ENCODE assay signal across 21 cellular contexts in the genomic region with DNA sequence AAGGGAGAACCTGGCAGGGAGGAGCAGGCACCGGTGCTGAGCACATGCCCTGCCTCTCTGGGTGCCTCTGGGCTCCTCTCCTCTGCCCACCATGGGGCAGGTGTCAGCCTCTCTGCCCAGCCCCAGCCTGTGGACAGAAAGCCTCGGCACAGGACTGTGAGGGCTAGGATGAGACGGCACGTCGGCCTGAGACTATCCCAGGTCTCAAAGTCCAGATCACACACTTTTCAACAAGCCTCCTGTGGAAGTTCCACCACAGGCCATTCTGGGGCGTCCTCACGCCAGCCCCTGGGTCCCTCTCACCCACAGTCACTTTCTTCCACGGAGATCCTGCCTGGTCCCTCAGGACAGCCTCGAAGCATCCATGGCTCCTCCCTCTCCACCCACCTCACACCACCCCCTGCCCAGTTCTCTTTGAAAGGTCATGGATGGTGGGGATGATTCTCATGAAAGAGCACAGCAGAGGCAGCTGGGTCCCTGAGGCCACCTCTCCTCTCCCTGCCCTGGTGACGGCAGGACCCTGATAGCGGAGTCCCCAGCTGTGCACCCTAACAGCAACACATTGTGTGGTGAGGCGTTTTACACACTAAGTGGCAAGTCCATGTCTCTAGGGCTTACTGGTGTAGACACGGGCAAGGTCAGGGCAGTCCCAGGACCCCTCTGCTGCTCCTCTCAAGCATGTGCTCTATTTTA.
"Had no signal": no experiment of that assay in that cellular context is flagged by ENCODE, and none has a peak within 500 bp of the region (broad histone marks: within the 10 kb centered on the region; RNA-seq: fewer than 3 reads in every experiment).

No MANE protein-coding gene starts in this region.

- H3K9me3 ChIP-seq: SJSA1 had no signal

- H3K4me1 Mint-ChIP-seq: activated CD4-positive, alpha-beta memory T cell treated with anti-CD3 and anti-CD28 coated beads, Interleukin-2, amount 10 ng/mL, durations not matched to agents 7 days and 5 days had no signal

- ATAC-seq: activated T-cell treated with anti-CD3 and anti-CD28 coated beads, Interleukin-2, amount 50 U/mL, for 72 hours; SK-N-SH treated with all-trans-retinoic acid at 6 μM for 48 hours had no signal

- H3K36me3 Mint-ChIP-seq: activated naive CD4-positive, alpha-beta T cell treated with anti-CD3 and anti-CD28 coated beads, Interleukin-2, amount 10 ng/mL, durations not matched to agents 7 days and 5 days; activated naive CD8-positive, alpha-beta T cell treated with anti-CD3 and anti-CD28 coated beads for 36 hours had no signal

- H3K4me3 Mint-ChIP-seq: activated B cell treated with CpG ODN at 0.5 μM for 24 hours; activated CD4-positive, alpha-beta memory T cell treated with anti-CD3 and anti-CD28 coated beads, Interleukin-2, amount 10 ng/mL, durations not matched to agents 7 days and 5 days; activated naive CD4-positive, alpha-beta T cell treated with anti-CD3 and anti-CD28 coated beads, Interleukin-2, amount 10 ng/mL, durations not matched to agents 7 days and 5 days; activated naive CD8-positive, alpha-beta T cell treated with anti-CD3 and anti-CD28 coated beads for 36 hours; activated T-cell treated with anti-CD3 and anti-CD28 coated beads, Interleukin-2, amount 50 U/mL, for 72 hours had no signal

- H3K4me3 ChIP-seq: SJSA1 had no signal

- H3K27ac Mint-ChIP-seq: activated B cell treated with CpG ODN at 0.5 μM for 24 hours; activated CD4-positive, alpha-beta memory T cell treated with anti-CD3 and anti-CD28 coated beads, Interleukin-2, amount 10 ng/mL, durations not matched to agents 7 days and 5 days; activated naive CD4-positive, alpha-beta T cell treated with anti-CD3 and anti-CD28 coated beads, Interleukin-2, amount 10 ng/mL, durations not matched to agents 7 days and 5 days; activated naive CD8-positive, alpha-beta T cell treated with anti-CD3 and anti-CD28 coated beads for 36 hours; activated T-cell treated with anti-CD3 and anti-CD28 coated beads, Interleukin-2, amount 50 U/mL, for 72 hours; activated T-helper 2 cell treated with anti-CD3 and anti-CD28 coated beads, Interferon-gamma antibody, Interleukin-2, Interleukin-4, amounts not matched to agents 10 μg/mL and 5 μg/mL and 100 μg/mL, durations not matched to agents 14 hours and 24 hours and 36 hours had no signal

- H3K36me3 ChIP-seq: SJSA1 had no signal

- H3K27me3 Mint-ChIP-seq: activated CD4-positive, alpha-beta memory T cell treated with anti-CD3 and anti-CD28 coated beads, Interleukin-2, amount 10 ng/mL, durations not matched to agents 7 days and 5 days; activated naive CD4-positive, alpha-beta T cell treated with anti-CD3 and anti-CD28 coated beads, Interleukin-2, amount 10 ng/mL, durations not matched to agents 7 days and 5 days had no signal

- H3K27ac ChIP-seq: SJSA1 had no signal

- H3K9me3 Mint-ChIP-seq: activated B cell treated with CpG ODN at 0.5 μM for 24 hours; activated CD4-positive, alpha-beta memory T cell treated with anti-CD3 and anti-CD28 coated beads, Interleukin-2, amount 10 ng/mL, durations not matched to agents 7 days and 5 days; activated naive CD4-positive, alpha-beta T cell treated with anti-CD3 and anti-CD28 coated beads, Interleukin-2, amount 10 ng/mL, durations not matched to agents 7 days and 5 days; activated naive CD8-positive, alpha-beta T cell treated with anti-CD3 and anti-CD28 coated beads for 36 hours; activated T-cell treated with anti-CD3 and anti-CD28 coated beads, Interleukin-2, amount 50 U/mL, for 72 hours; activated T-helper 2 cell treated with anti-CD3 and anti-CD28 coated beads, Interferon-gamma antibody, Interleukin-2, Interleukin-4, amounts not matched to agents 10 μg/mL and 5 μg/mL and 100 μg/mL, durations not matched to agents 14 hours and 24 hours and 36 hours had no signal

- H3K4me1 ChIP-seq: SJSA1 had no signal

- DNase-seq: activated B cell treated with CpG ODN at 0.5 μM for 24 hours; activated CD4-positive, alpha-beta memory T cell treated with anti-CD3 and anti-CD28 coated beads, Interleukin-2, amount 10 ng/mL, durations not matched to agents 7 days and 5 days; activated CD4-positive, alpha-beta T cell treated with anti-CD3 and anti-CD28 coated beads for 1 hour; activated CD4-positive, alpha-beta T cell treated with anti-CD3 and anti-CD28 coated beads, Interleukin-2, amount 50 U/mL, for 1 hour; activated gamma-delta T cell treated with Interleukin-2 at 50 U/mL for 16 hours; activated naive CD4-positive, alpha-beta T cell treated with anti-CD3 and anti-CD28 coated beads, Interleukin-2, amount 10 ng/mL, durations not matched to agents 7 days and 5 days; activated naive CD8-positive, alpha-beta T cell treated with anti-CD3 and anti-CD28 coated beads for 36 hours; activated T-cell treated with anti-CD3 and anti-CD28 coated beads, Interleukin-2, amount 50 U/mL, for 72 hours; KG1; NCI-H1048; NCI-H146; NCI-H187 treated with DMSO at 0.1 percent for 48 hours; NCI-H2081 treated with DMSO at 0.1 percent for 48 hours; NCI-H446; NCI-H524; SHP77; SW 1271; T-helper 9 cell had no signal

- H3K27me3 ChIP-seq: SJSA1 had no signal
